Comparison of ENCODE assay signal across 8 cellular contexts in the genomic region with DNA sequence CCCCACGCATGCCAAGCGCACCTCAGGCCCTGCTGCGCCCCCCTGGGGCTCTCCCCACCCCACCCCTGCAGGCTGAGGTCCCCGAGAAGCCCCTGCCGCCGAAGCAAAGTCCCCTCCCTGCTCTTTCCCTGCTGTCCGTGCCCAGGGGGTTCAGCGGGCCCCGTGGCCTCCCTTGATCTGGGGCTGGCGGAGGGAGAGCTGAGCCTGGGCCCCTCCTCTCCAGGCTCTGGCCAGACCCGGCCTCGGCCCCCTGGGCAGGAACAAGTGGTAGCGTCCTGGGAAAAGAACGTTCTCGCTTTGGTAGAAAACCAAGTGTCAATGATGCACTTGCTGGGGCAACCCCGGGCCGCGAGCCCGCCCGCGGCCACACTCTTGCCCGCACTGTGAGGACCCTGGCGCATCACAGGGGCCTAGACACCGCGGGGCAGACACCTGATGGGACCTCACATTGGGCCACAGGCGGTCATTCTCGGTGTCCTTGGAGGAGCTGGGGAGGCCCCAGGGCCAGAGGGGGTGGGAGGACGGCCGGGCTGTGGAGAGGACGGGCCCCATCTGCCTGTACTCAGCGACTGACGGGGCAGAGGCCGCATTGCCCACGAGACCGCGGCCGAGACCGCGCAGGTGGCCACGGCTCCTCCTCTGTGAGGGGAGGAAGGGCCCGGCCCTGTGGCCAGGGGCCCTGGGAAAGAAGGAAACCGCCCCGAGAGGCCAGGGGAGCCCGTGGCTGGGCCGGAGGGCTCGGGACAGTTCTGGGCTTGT. TPM values are rescaled to one million over a fixed set of nuclear protein-coding genes. Genes with fewer than 3 reads are reported as not detected.
DNase-seq lines count a peak whose midpoint lies in the region; ATAC-seq and TF ChIP-seq lines count a peak whose summit lies in the region.

No MANE protein-coding gene starts in this region.

- H2BK12ac ChIP-seq in H9 (ENCODE audit: insufficient read length, low read depth, low read length), result no peak overlapping the region

- H2BK5ac ChIP-seq in H9 (ENCODE audit: insufficient read length, low read length), result no peak overlapping the region

- H3K18ac ChIP-seq in H9 (ENCODE audit: insufficient read length, low read depth, low read length), result peak overlapping the region; percentile 4

- H4K20me1 ChIP-seq in BLaER1 (peaks cover 85% of the 10 kb centered on the region), H9 (ENCODE audit: control insufficient read depth, insufficient read depth, insufficient read length) (no peaks in the 10 kb centered on the region), smooth muscle cell (ENCODE audit: low read depth) (peaks cover 43% of the 10 kb centered on the region)

- peak overlapping the region; percentile 82 for H3K9ac ChIP-seq in BLaER1
- H3K9ac ChIP-seq in H9 (ENCODE audit: extremely low read depth, insufficient read length, low read length), result no peak overlapping the region
- peak overlapping the region; percentile 51 for H3K9ac ChIP-seq in smooth muscle cell (ENCODE audit: low read depth)

- H2BK15ac ChIP-seq in H9 (ENCODE audit: low read depth, low read length), result no peak overlapping the region

- H2AK5ac ChIP-seq in H9 (ENCODE audit: insufficient read length, low read length), result no peak overlapping the region

- H3K4me1 Mint-ChIP-seq in H9, result peaks cover 4 to 11% of the 10 kb centered on the region in 2 experiments
- H3K4me1 Mint-ChIP-seq in activated CD4-positive, alpha-beta memory T cell treated with anti-CD3 and anti-CD28 coated beads for 36 hours (ENCODE audit: low read depth), result peaks cover 40% of the 10 kb centered on the region

- H3K23ac ChIP-seq in H9 (ENCODE audit: insufficient read length, low read depth, low read length), result no peak overlapping the region

- POLR2A ChIA-PET in activated CD4-positive, alpha-beta memory T cell treated with anti-CD3 and anti-CD28 coated beads for 36 hours (lab: Charles Lee), result interaction anchor here (0.8 to 2.9 kb wide), 5 partner anchors 20 to 105 kb away, joined by 3 to 23 read pairs (median 5); a partner anchor contains a TSS

- no peak overlapping the region for H4K8ac ChIP-seq in H9 (replicated peaks; ENCODE audit: insufficient read length, low read depth, low read length)

- H3K56ac ChIP-seq in H9 (ENCODE audit: insufficient read length, low read depth, low read length), result no peak overlapping the region

- H4K91ac ChIP-seq in H9 (ENCODE audit: insufficient read length, low read depth, low read length), result no peak overlapping the region

- no peak overlapping the region for H3K4me3 Mint-ChIP-seq in H9
- peak overlapping the region; percentile 94 for H3K4me3 Mint-ChIP-seq in activated CD4-positive, alpha-beta memory T cell treated with anti-CD3 and anti-CD28 coated beads for 36 hours

- H3K9me3 ChIP-seq in BLaER1 (no peaks in the 10 kb centered on the region), H9 (ENCODE audit: control insufficient read depth, low read depth, low read length) (no peaks in the 10 kb centered on the region), gastroesophageal sphincter (no peaks in the 10 kb centered on the region), smooth muscle cell (replicated peaks; ENCODE audit: low read depth) (no peaks in the 10 kb centered on the region)

- no peaks in the 10 kb centered on the region for H3K23me2 ChIP-seq in H9 (ENCODE audit: insufficient read length, low read depth, low read length, poor library complexity, severe bottlenecking)

- intact Hi-C loops in activated CD4-positive, alpha-beta memory T cell treated with anti-CD3 and anti-CD28 coated beads for 36 hours (cut with micrococcal nuclease), result loop anchor here (1.0 to 5.0 kb wide), 6 partner anchors 30 to 112 kb away; a partner anchor contains a TSS

- H3K79me1 ChIP-seq in H9 (ENCODE audit: insufficient read depth, low read depth, low read length, poor library complexity, severe bottlenecking), result no peaks in the 10 kb centered on the region

- H3K27ac Mint-ChIP-seq in H9, result no peak overlapping the region
- peak overlapping the region; percentile 96 for H3K27ac Mint-ChIP-seq in activated CD4-positive, alpha-beta memory T cell treated with anti-CD3 and anti-CD28 coated beads for 36 hours

- CTCF ChIA-PET in activated CD4-positive, alpha-beta memory T cell treated with anti-CD3 and anti-CD28 coated beads for 36 hours (lab: Charles Lee), result interaction anchor here (0.5 to 1.5 kb wide), 8 partner anchors 22 to 269 kb away, joined by 3 to 6 read pairs (median 3); no protein-coding TSS in a partner anchor

- peaks cover 5% of the 10 kb centered on the region for H3F3A ChIP-seq in smooth muscle cell (ENCODE audit: low read depth)

- H3K36me3 ChIP-seq in BLaER1 (peaks cover 22% of the 10 kb centered on the region), gastroesophageal sphincter (peaks cover 0 to 18% of the 10 kb centered on the region in 2 donors), smooth muscle cell (ENCODE audit: low read depth) (no peaks in the 10 kb centered on the region)

- no peak overlapping the region for H4K5ac ChIP-seq in H9 (ENCODE audit: insufficient read length, low read depth, low read length)

- H3K4me3 ChIP-seq in BLaER1, result peak overlapping the region; percentile 71
- peak overlapping the region; percentile 42 to 67 for H3K4me3 ChIP-seq in gastroesophageal sphincter
- peak overlapping the region; percentile 70 for H3K4me3 ChIP-seq in smooth muscle cell

- no peaks in the 10 kb centered on the region for H3K9me3 Mint-ChIP-seq in H9
- no peaks in the 10 kb centered on the region for H3K9me3 Mint-ChIP-seq in activated CD4-positive, alpha-beta memory T cell treated with anti-CD3 and anti-CD28 coated beads for 36 hours

- no peak overlapping the region for H3K4ac ChIP-seq in H9 (ENCODE audit: low read depth, low read length)

- no peak for ATAC-seq in gastroesophageal sphincter

- H3K14ac ChIP-seq in H9 (ENCODE audit: insufficient read depth, low read length), result peak overlapping the region; percentile 18; the same call in 1 of the 2 replicates

- H3K27me3 ChIP-seq in BLaER1, result no peaks in the 10 kb centered on the region
- H3K27me3 ChIP-seq in H9 (ENCODE audit: insufficient read depth, low read length), result no peaks in the 10 kb centered on the region
- no peaks in the 10 kb centered on the region for H3K27me3 ChIP-seq in gastroesophageal sphincter
- no peaks in the 10 kb centered on the region for H3K27me3 ChIP-seq in smooth muscle cell (ENCODE audit: low read depth)

- TF ChIP-seq CTCF in H9 (conservative IDR thresholded peaks at IDR 0.05) (no peak), gastroesophageal sphincter (IDR thresholded peaks at IDR 0.05) (no peak), smooth muscle cell (IDR thresholded peaks at IDR 0.05; ENCODE audit: borderline replicate concordance, insufficient read depth, poor library complexity, severe bottlenecking) (no peak)

- no peaks in the 10 kb centered on the region for H3K27me3 Mint-ChIP-seq in H9 (ENCODE audit: low read depth)
- no peaks in the 10 kb centered on the region for H3K27me3 Mint-ChIP-seq in activated CD4-positive, alpha-beta memory T cell treated with anti-CD3 and anti-CD28 coated beads for 36 hours

- peak overlapping the region; percentile 85 for H3K27ac ChIP-seq in BLaER1
- no peak overlapping the region for H3K27ac ChIP-seq in H9 (ENCODE audit: insufficient read length, low read depth, low read length)
- peak overlapping the region; percentile 54 to 87 (median 86) for H3K27ac ChIP-seq in gastroesophageal sphincter
- H3K27ac ChIP-seq in smooth muscle cell (ENCODE audit: low read depth), result peak overlapping the region; percentile 93

- H3K4me2 ChIP-seq in BLaER1, result peak overlapping the region; percentile 100
- no peak overlapping the region for H3K4me2 ChIP-seq in H9 (ENCODE audit: insufficient read depth, insufficient read length, low read length)
- peak overlapping the region; percentile 97 for H3K4me2 ChIP-seq in smooth muscle cell

- H3T11ph ChIP-seq in H9 (ENCODE audit: low read length), result no peak overlapping the region

- no peaks in the 10 kb centered on the region; the same call in 1 of the 2 replicates for H3K79me2 ChIP-seq in H9 (ENCODE audit: insufficient read depth, low read length)
- H3K79me2 ChIP-seq in smooth muscle cell (ENCODE audit: low read depth), result peaks cover 39% of the 10 kb centered on the region

- H3K36me3 Mint-ChIP-seq in H9 (ENCODE audit: insufficient read depth in 1 of 3, low read depth in 3 of 3), result peaks cover 0 to 10% (median 2%) of the 10 kb centered on the region in 3 experiments; a peak in 3 of 7 replicates
- H3K36me3 Mint-ChIP-seq in activated CD4-positive, alpha-beta memory T cell treated with anti-CD3 and anti-CD28 coated beads for 36 hours, result peaks cover 12% of the 10 kb centered on the region

- H3K4me1 ChIP-seq in BLaER1, result peaks cover 71% of the 10 kb centered on the region
- no peaks in the 10 kb centered on the region; the same call in 1 of the 2 replicates for H3K4me1 ChIP-seq in H9 (ENCODE audit: insufficient read depth, low read length)
- peaks cover 0 to 85% (median 36%) of the 10 kb centered on the region in 3 donors for H3K4me1 ChIP-seq in gastroesophageal sphincter
- H3K4me1 ChIP-seq in smooth muscle cell (ENCODE audit: low read depth), result peaks cover 10% of the 10 kb centered on the region

- no CpG with 5 or more reads among the region's 46 CpGs for WGBS in H9 (ENCODE audit: extremely low coverage, insufficient read length, low lambda C conversion rate)
- WGBS in gastroesophageal sphincter (ENCODE audit: low coverage in 1 of 2), 2 donors, result 80% methylated on average over 1 of the region's 46 CpGs; no CpG with 5 or more reads in 1 of the 2 donors
- WGBS in smooth muscle cell (ENCODE audit: low lambda C conversion rate), result 83% methylated on average over 40 of the region's 46 CpGs

- H2BK120ac ChIP-seq in H9 (ENCODE audit: low read depth, low read length, poor library complexity, severe bottlenecking), result no peak overlapping the region

- TF ChIP-seq POLR2A in gastroesophageal sphincter (IDR thresholded peaks at IDR 0.05), result no peak

- DNase-seq in H9, result no peak
- DNase-seq in activated CD4-positive, alpha-beta memory T cell treated with anti-CD3 and anti-CD28 coated beads for 36 hours, result peak; percentile 66
- DNase-seq in smooth muscle cell (lab: John Stamatoyannopoulos, UW; ENCODE audit: unreplicated experiment), result no peak
- no peak for DNase-seq in GM19238 (ENCODE audit: insufficient read length, low spot score)
- DNase-seq in NCI-H1105 treated with DMSO at 0.1 percent for 48 hours (lab: John Stamatoyannopoulos, UW), result no peak
- DNase-seq in NCI-H2029 (lab: John Stamatoyannopoulos, UW), result no peak

- no peak for TF ChIP-seq EP300 in gastroesophageal sphincter (IDR thresholded peaks at IDR 0.05)

- no peak overlapping the region for H2BK20ac ChIP-seq in H9 (ENCODE audit: low read depth, low read length, poor library complexity, severe bottlenecking)

- H2AFZ ChIP-seq in H9 (ENCODE audit: low read length) (no peak overlapping the region), smooth muscle cell (ENCODE audit: low read depth) (no peak overlapping the region)

RNA-seq across cellular contexts. Expression of a gene that starts 29.0 kb away (rescaled TPM):
- total RNA-seq in H9 (2021) (355 and 363 TPM in 2 replicates), gastroesophageal sphincter (100 to 1,000 TPM; 311 to 452 (median 349) TPM), smooth muscle cell (319 and 325 TPM in 2 replicates)
- total RNA-seq in activated CD4-positive, alpha-beta memory T cell treated with anti-CD3 and anti-CD28 coated beads for 36 hours, result 100 to 1,000 TPM; 274 to 275 TPM
- 441 and 450 TPM in 2 replicates for polyA plus RNA-seq in smooth muscle cell

RNA-seq across cellular contexts. Expression of a gene that starts 37.6 kb away (rescaled TPM):
- total RNA-seq in H9 (2021), result 261 and 272 TPM in 2 replicates
- 100 to 1,000 TPM; 204 to 207 TPM for total RNA-seq in activated CD4-positive, alpha-beta memory T cell treated with anti-CD3 and anti-CD28 coated beads for 36 hours
- total RNA-seq in gastroesophageal sphincter, result 100 to 1,000 TPM; 117 to 228 (median 150) TPM
- total RNA-seq in smooth muscle cell, result 99.1 and 114 TPM in 2 replicates
- polyA plus RNA-seq in smooth muscle cell, result 235 and 260 TPM in 2 replicates

RNA-seq across cellular contexts. Expression of a gene that starts 41.3 kb away (rescaled TPM):
- 41.3 and 46.3 TPM in 2 replicates for total RNA-seq in H9 (2021)
- total RNA-seq in activated CD4-positive, alpha-beta memory T cell treated with anti-CD3 and anti-CD28 coated beads for 36 hours, result 100 to 1,000 TPM in 1 of 2 experiments, 10 to 100 TPM in 1; 96.9 to 110 TPM
- total RNA-seq in gastroesophageal sphincter, result 10 to 100 TPM; 14.9 to 67.2 (median 20.9) TPM
- 16.4 and 18.1 TPM in 2 replicates for total RNA-seq in smooth muscle cell
- 17.6 and 20.9 TPM in 2 replicates for polyA plus RNA-seq in smooth muscle cell
